22 cellular contexts compared by ENCODE assay signal in the genomic region with DNA sequence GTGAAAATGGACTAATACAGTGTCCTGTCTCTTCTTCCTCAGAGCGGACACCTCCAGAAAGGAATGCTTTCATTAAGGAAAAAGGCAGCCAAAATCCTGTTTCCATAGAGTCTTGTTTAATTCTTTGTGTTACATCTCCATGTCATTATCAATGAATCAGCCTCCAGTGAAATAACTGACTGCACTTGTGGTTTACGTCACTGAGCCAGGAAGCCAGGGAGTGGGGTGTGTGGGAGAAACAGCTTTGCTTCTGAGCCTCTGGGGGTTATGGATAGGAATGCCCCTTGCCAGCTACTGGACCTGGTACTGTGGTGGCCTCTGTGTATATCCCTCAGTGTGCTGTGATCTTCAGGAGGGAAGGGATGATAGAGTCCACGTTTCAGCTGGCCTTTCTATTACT.
DNase-seq lines count a peak whose midpoint lies in the region; ATAC-seq, FAIRE-seq and TF ChIP-seq lines count a peak whose summit lies in the region.
"Had no signal": no experiment of that assay in that cellular context is flagged by ENCODE, and none has a peak within 500 bp of the region (broad histone marks: within the 10 kb centered on the region; RNA-seq: fewer than 3 reads in every experiment).

No MANE protein-coding gene starts in this region.

- no peaks in the 10 kb centered on the region for H3K9me3 ChIP-seq in astrocyte (ENCODE audit: insufficient read depth, low read depth, low read length)
- H3K9me3 ChIP-seq in smooth muscle cell (replicated peaks; ENCODE audit: low read depth), result no peaks in the 10 kb centered on the region
- H3K9me3 ChIP-seq: BE2C, HAP-1 had no signal

- H3K27me3 Mint-ChIP-seq in astrocyte (ENCODE audit: low read depth, unreplicated experiment), result no peaks in the 10 kb centered on the region

- no peaks in the 10 kb centered on the region for H3K36me3 Mint-ChIP-seq in astrocyte (ENCODE audit: low read depth, unreplicated experiment)
- H3K36me3 Mint-ChIP-seq: CD8-positive, alpha-beta T cell had no signal

- TF ChIP-seq CTCF in astrocyte (IDR thresholded peaks at IDR 0.05; ENCODE audit: insufficient read depth, low read depth, low read length), result no peak
- TF ChIP-seq CTCF in fibroblast of mammary gland (conservative IDR thresholded peaks at IDR 0.05; ENCODE audit: control insufficient read depth, insufficient read depth, low read depth, low read length), result no peak
- no peak for TF ChIP-seq CTCF in smooth muscle cell (IDR thresholded peaks at IDR 0.05; ENCODE audit: borderline replicate concordance, insufficient read depth, poor library complexity, severe bottlenecking)

- H3K4me3 ChIP-seq in astrocyte (ENCODE audit: insufficient read depth, low read depth, low read length), result no peak overlapping the region
- H3K4me3 ChIP-seq in fibroblast of mammary gland (ENCODE audit: control insufficient read depth, low read depth, low read length), result no peak overlapping the region
- no peak overlapping the region for H3K4me3 ChIP-seq in smooth muscle cell
- H3K4me3 ChIP-seq: HAP-1 had no signal

- no peak overlapping the region for H3K4me3 Mint-ChIP-seq in astrocyte (ENCODE audit: unreplicated experiment)
- H3K4me3 Mint-ChIP-seq: CD8-positive, alpha-beta T cell had no signal

- no peaks in the 10 kb centered on the region for H3K79me2 ChIP-seq in astrocyte (ENCODE audit: insufficient read depth, low read length)
- no peaks in the 10 kb centered on the region for H3K79me2 ChIP-seq in smooth muscle cell (ENCODE audit: low read depth)

- peak overlapping the region; percentile 9 for H3K4me2 ChIP-seq in astrocyte (ENCODE audit: low read length)
- no peak overlapping the region for H3K4me2 ChIP-seq in smooth muscle cell

- H3K36me3 ChIP-seq in astrocyte (ENCODE audit: insufficient read depth, low read length) (no peaks in the 10 kb centered on the region), smooth muscle cell (ENCODE audit: low read depth) (no peaks in the 10 kb centered on the region)
- H3K36me3 ChIP-seq: BE2C, HAP-1 had no signal

- DNase-seq in LHCN-M2 (ENCODE audit: low read depth) (peak; percentile 5), astrocyte (ENCODE audit: low read depth) (peak; percentile 44), fibroblast of mammary gland (ENCODE audit: low read depth) (peak; percentile 14), smooth muscle cell (lab: John Stamatoyannopoulos, UW; ENCODE audit: unreplicated experiment) (no peak), GOT3 (lab: John Stamatoyannopoulos, UW) (no peak)
- DNase-seq in stimulated activated CD4-positive, alpha-beta T cell treated with anti-CD3 and anti-CD28 coated beads, Interleukin-2, amount 100 ng/mL, for 24 hours, result no peak
- DNase-seq in effector CD8-positive, alpha-beta T cell (lab: John Stamatoyannopoulos, UW), result no peak
- DNase-seq: BE2C; CD8-positive, alpha-beta T cell; COR-L47; DMS153; DMS79 treated with DMSO at 0.1 percent for 48 hours; GDM1 had no signal

- H4K20me1 ChIP-seq in astrocyte (ENCODE audit: insufficient read depth, low read length), result no peaks in the 10 kb centered on the region
- H4K20me1 ChIP-seq in smooth muscle cell (ENCODE audit: low read depth), result no peaks in the 10 kb centered on the region

- H3K4me1 Mint-ChIP-seq in astrocyte (ENCODE audit: low read depth, unreplicated experiment), result peaks cover 9% of the 10 kb centered on the region

- FAIRE-seq in astrocyte (lab: Jason Lieb, UNC), result no peak
- FAIRE-seq: A204.1, D721Med, GM19239, H1, HepG2, HTR-8/SVneo had no signal

- H3K27ac ChIP-seq in astrocyte (ENCODE audit: low read depth, low read length), result peak overlapping the region; percentile 33
- H3K27ac ChIP-seq in smooth muscle cell (ENCODE audit: low read depth), result peak overlapping the region; percentile 45
- H3K27ac ChIP-seq: C4-2B had no signal

- ATAC-seq in HG02840 (IDR thresholded peaks at IDR 0.05; ENCODE audit: low FRiP score, unreplicated experiment), result no peak
- ATAC-seq: CD8-positive, alpha-beta T cell; HepG2 had no signal

- H2AFZ ChIP-seq in astrocyte (ENCODE audit: low read depth, low read length) (peak overlapping the region; percentile 61), smooth muscle cell (ENCODE audit: low read depth) (no peak overlapping the region)

- peaks cover 5% of the 10 kb centered on the region for H3K9me3 Mint-ChIP-seq in astrocyte (ENCODE audit: unreplicated experiment)

- H3K27ac Mint-ChIP-seq in astrocyte (ENCODE audit: unreplicated experiment), result peak overlapping the region; percentile 75
- H3K27ac Mint-ChIP-seq: CD8-positive, alpha-beta T cell had no signal

- no peak overlapping the region for H3K9ac ChIP-seq in astrocyte (ENCODE audit: low read length)
- no peak overlapping the region for H3K9ac ChIP-seq in smooth muscle cell (ENCODE audit: low read depth)

- H3K27me3 ChIP-seq in astrocyte (ENCODE audit: insufficient read depth, low read length), result no peaks in the 10 kb centered on the region
- H3K27me3 ChIP-seq in smooth muscle cell (ENCODE audit: low read depth), result peaks cover 11% of the 10 kb centered on the region
- H3K27me3 ChIP-seq: BE2C had no signal

- no peaks in the 10 kb centered on the region for H3K4me1 ChIP-seq in astrocyte (ENCODE audit: insufficient read depth, low read length)
- H3K4me1 ChIP-seq in smooth muscle cell (ENCODE audit: low read depth), result no peaks in the 10 kb centered on the region
- H3K4me1 ChIP-seq: BE2C, HAP-1 had no signal

- no peaks in the 10 kb centered on the region for H3F3A ChIP-seq in smooth muscle cell (ENCODE audit: low read depth)

- 53% methylated on average over 3 of the region's 3 CpGs for WGBS in smooth muscle cell (ENCODE audit: low lambda C conversion rate)

Comparison
In these comparisons a context has a peak if more than half of its experiments do, and no peak if none do; other contexts are left out.
1. DNase-seq: peak in LHCN-M2 (single experiment), astrocyte (single experiment) and fibroblast of mammary gland (single experiment); none in smooth muscle cell (single experiment), stimulated activated CD4-positive, alpha-beta T cell treated with anti-CD3 and anti-CD28 coated beads, Interleukin-2, amount 100 ng/mL, for 24 hours (0 of 2), effector CD8-positive, alpha-beta T cell (single experiment) and GOT3 (single experiment).